Comparison of ENCODE assay signal across 15 cellular contexts in the genomic region with DNA sequence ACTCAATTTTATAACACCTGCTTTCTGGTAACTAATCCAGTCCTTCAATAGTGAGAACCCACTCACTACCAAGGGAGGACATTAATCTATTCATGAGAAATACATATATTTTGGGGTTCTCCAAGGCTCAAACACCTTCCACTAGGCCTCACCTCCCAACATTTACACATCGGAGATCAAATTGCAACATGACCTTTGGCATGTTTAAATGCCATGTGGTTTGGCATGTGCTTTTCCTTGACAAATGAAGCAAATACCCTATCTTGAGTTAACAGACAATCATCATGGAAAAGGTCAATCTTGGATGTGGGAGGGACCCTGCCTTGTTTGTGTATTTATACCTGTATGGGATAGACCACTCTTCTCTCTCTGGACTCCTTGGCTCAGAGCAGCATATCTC. TPM values are rescaled to one million over a fixed set of nuclear protein-coding genes. Genes with fewer than 3 reads are reported as not detected.
"Had no signal": no experiment of that assay in that cellular context is flagged by ENCODE, and none has a peak within 500 bp of the region (broad histone marks: within the 10 kb centered on the region; RNA-seq: fewer than 3 reads in every experiment).

No MANE protein-coding gene starts in this region.

- H3K36me3 ChIP-seq: ascending aorta, esophagus squamous epithelium had no signal

- H3K9me3 ChIP-seq: ascending aorta, esophagus squamous epithelium had no signal

- ATAC-seq: activated CD8-positive, alpha-beta T cell treated with anti-CD3 and anti-CD28 coated beads, Interleukin-2, amount 10 ng/mL, durations not matched to agents 7 days and 5 days; activated naive CD8-positive, alpha-beta T cell treated with anti-CD3 and anti-CD28 coated beads, Interleukin-2, amount 50 U/mL, for 24 hours; left cardiac atrium had no signal

- H3K4me3 ChIP-seq: ascending aorta, esophagus squamous epithelium had no signal

- H3K27me3 ChIP-seq: ascending aorta, esophagus squamous epithelium had no signal

- DNase-seq: activated CD4-positive, alpha-beta T cell treated with anti-CD3 and anti-CD28 coated beads for 48 hours; activated CD8-positive, alpha-beta memory T cell treated with anti-CD3 and anti-CD28 coated beads, Interleukin-2, amount 50 U/mL, for 48 hours; activated CD8-positive, alpha-beta T cell treated with anti-CD3 and anti-CD28 coated beads, Interleukin-2, amount 10 ng/mL, durations not matched to agents 7 days and 5 days; activated naive CD4-positive, alpha-beta T cell treated with Interleukin-2 at 50 U/mL for 16 hours; activated naive CD8-positive, alpha-beta T cell treated with anti-CD3 and anti-CD28 coated beads, Interleukin-2, amount 50 U/mL, for 24 hours; esophagus squamous epithelium; foreskin fibroblast; left cardiac atrium; stimulated activated CD4-positive, alpha-beta T cell treated with anti-CD3 and anti-CD28 coated beads, Interleukin-4, amount 100 ng/mL, for 24 hours; T-helper 1 cell had no signal

- H3K4me1 ChIP-seq: ascending aorta had no signal

- H3K27ac ChIP-seq: ascending aorta, esophagus squamous epithelium had no signal

RNA-seq across cellular contexts. Expression of a gene that starts 21.9 kb away (rescaled TPM):
- total RNA-seq: activated CD8-positive, alpha-beta T cell treated with anti-CD3 and anti-CD28 coated beads, Interleukin-2, amount 10 ng/mL, durations not matched to agents 7 days and 5 days; ascending aorta; esophagus squamous epithelium; left cardiac atrium; osteocyte; renal cortical epithelial cell had no signal
- polyA plus RNA-seq: neural cell, thymus had no signal

RNA-seq across cellular contexts. Expression of a gene that starts 56.4 kb away (rescaled TPM):
- total RNA-seq: activated CD8-positive, alpha-beta T cell treated with anti-CD3 and anti-CD28 coated beads, Interleukin-2, amount 10 ng/mL, durations not matched to agents 7 days and 5 days; ascending aorta; left cardiac atrium; osteocyte; renal cortical epithelial cell had no signal
- polyA plus RNA-seq: neural cell had no signal
